In the genomic region with DNA sequence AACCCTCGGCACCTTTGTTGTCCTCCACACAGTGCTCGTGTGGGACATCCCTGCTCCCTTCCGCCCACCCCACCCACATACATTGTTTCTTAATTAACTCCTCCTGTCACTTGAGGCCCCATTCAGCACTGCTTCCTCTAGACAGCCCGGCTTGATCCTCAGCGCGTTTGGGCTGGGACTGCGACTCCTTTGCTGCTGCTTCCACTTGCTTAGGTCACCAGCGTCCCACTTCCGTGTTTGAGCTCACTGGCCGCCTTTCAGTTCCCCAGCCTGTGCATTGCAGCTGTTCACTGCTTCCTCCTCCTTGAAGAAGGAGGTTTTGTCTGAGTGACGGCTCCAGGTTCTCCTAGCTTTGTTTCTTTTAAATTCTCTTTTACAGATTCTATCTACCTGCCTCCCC, we compare ENCODE assay signal across 8 cellular contexts. TPM values are rescaled to one million over a fixed set of nuclear protein-coding genes. Genes with fewer than 3 reads are reported as not detected.
DNase-seq lines count a peak whose midpoint lies in the region; ATAC-seq and TF ChIP-seq lines count a peak whose summit lies in the region.

No MANE protein-coding gene starts in this region.

- peaks cover 14% of the 10 kb centered on the region for H3K36me3 ChIP-seq in SJCRH30

- no peak for TF ChIP-seq CTCF in GM10266 (IDR thresholded peaks at IDR 0.05; ENCODE audit: control insufficient read depth, insufficient read depth, low read depth, missing control alignments)

- peak overlapping the region; percentile 80 for H3K27ac Mint-ChIP-seq in activated naive CD8-positive, alpha-beta T cell

- peaks cover 77% of the 10 kb centered on the region for H3K4me1 Mint-ChIP-seq in activated naive CD8-positive, alpha-beta T cell (ENCODE audit: low read depth)

- H3K27ac ChIP-seq in SJCRH30, result peak overlapping the region; percentile 56

- no peaks in the 10 kb centered on the region for H3K36me3 Mint-ChIP-seq in activated naive CD8-positive, alpha-beta T cell

- no peak overlapping the region for H3K4me3 ChIP-seq in SJCRH30

- H3K9me3 Mint-ChIP-seq in activated naive CD8-positive, alpha-beta T cell (ENCODE audit: low read depth), result no peaks in the 10 kb centered on the region

- no peaks in the 10 kb centered on the region for H3K27me3 Mint-ChIP-seq in activated naive CD8-positive, alpha-beta T cell

- peak overlapping the region; percentile 80 for H3K4me3 Mint-ChIP-seq in activated naive CD8-positive, alpha-beta T cell

- no peaks in the 10 kb centered on the region for H3K27me3 ChIP-seq in SJCRH30

- H3K9me3 ChIP-seq in SJCRH30 (replicated peaks), result no peaks in the 10 kb centered on the region

- DNase-seq in GM10266 (ENCODE audit: extremely low spot score), result peak; percentile 62
- peak; percentile 83 to 89 for DNase-seq in SJCRH30
- DNase-seq in kidney tubule cell (ENCODE audit: low spot score), result peak; percentile 59
- peak; percentile 24 to 41 for DNase-seq in stimulated activated CD4-positive, alpha-beta T cell treated with anti-CD3 and anti-CD28 coated beads, Interleukin-4, amount 100 ng/mL, for 48 hours (ENCODE audit: low read depth in 2 of 2)
- no peak for DNase-seq in foreskin melanocyte
- no peak for DNase-seq in cerebellum (ENCODE audit: low spot score)

- H3K4me1 ChIP-seq in SJCRH30, result peaks cover 12% of the 10 kb centered on the region

- ATAC-seq in HG02678 (IDR thresholded peaks at IDR 0.05; ENCODE audit: unreplicated experiment), result peak; percentile 67

RNA-seq across cellular contexts. Expression of a gene that starts 16.1 kb away (rescaled TPM):
- 67.6 and 71.2 TPM in 2 replicates for total RNA-seq in SJCRH30 (2014; rRNA removed; shearing (Covaris generic))
- 45.0 TPM for total RNA-seq in cerebellum

RNA-seq across cellular contexts. Expression of a gene that starts 51.5 kb away (rescaled TPM):
- 18.4 and 20.4 TPM in 2 replicates for total RNA-seq in SJCRH30 (2014; rRNA removed; shearing (Covaris generic))
- total RNA-seq in cerebellum, result 27.9 TPM

Comparison
In these comparisons a context has a peak if more than half of its experiments do, and no peak if none do; other contexts are left out.
1. DNase-seq: peak in GM10266 (single experiment), SJCRH30 (2 of 2), kidney tubule cell (single experiment) and stimulated activated CD4-positive, alpha-beta T cell treated with anti-CD3 and anti-CD28 coated beads, Interleukin-4, amount 100 ng/mL, for 48 hours (2 of 2); none in foreskin melanocyte (single experiment) and cerebellum (single experiment).